In the genomic region with DNA sequence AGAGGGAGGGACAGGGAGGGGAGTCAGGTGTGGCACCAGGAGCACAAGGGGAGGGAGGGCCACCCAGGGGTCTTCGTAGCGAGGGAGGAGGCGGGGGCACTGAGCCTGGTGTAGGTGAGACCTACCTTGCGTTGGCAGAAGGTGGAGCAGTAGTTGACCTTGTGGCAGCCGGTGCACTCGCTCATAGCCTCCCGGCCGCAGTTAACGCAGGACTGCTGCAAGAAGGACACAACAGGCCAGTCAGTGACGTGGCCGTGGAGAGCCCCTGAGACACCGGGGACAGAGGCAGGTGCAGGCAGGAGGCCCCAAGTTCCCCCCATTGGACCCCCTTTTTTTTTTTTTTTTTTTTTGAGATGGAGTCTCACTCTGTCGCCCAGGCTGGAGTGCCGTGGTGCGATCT, we compare ENCODE assay signal across 1 cellular context.
TF ChIP-seq lines count a peak whose summit lies in the region.

No MANE protein-coding gene starts in this region.

TF ChIP-seq in H1, 55 proteins besides CTCF, POLR2A, EP300 and RAD21:
- TF ChIP-seq TEAD4 (IDR thresholded peaks at IDR 0.05; ENCODE audit: low read depth, low read length) (no peak), SUZ12 (IDR thresholded peaks at IDR 0.05; ENCODE audit: low read length) (no peak), YY1 (IDR thresholded peaks at IDR 0.05; ENCODE audit: low read depth, low read length) (no peak), FOSL1 (IDR thresholded peaks at IDR 0.05; ENCODE audit: insufficient read depth, low read depth, low read length) (no peak), RFX5 (IDR thresholded peaks at IDR 0.05; ENCODE audit: borderline replicate concordance, low read depth, low read length) (no peak), KDM4A (IDR thresholded peaks at IDR 0.05; ENCODE audit: low read depth, low read length, severe bottlenecking) (no peak), EZH2 (IDR thresholded peaks at IDR 0.05; ENCODE audit: low read depth, low read length, severe bottlenecking) (no peak)
